Comparison of ENCODE assay signal across 16 cellular contexts in genomic region chr9:113988951-113989780, GRCh38.
DNase-seq lines count a peak whose midpoint lies in the region; ATAC-seq, FAIRE-seq and TF ChIP-seq lines count a peak whose summit lies in the region.
"Had no signal": no experiment of that assay in that cellular context is flagged by ENCODE, and none has a peak within 500 bp of the region (broad histone marks: within the 10 kb centered on the region; RNA-seq: fewer than 3 reads in every experiment).

No MANE protein-coding gene starts in this region.

- no peak for FAIRE-seq in kidney (lab: Jason Lieb, UNC)
- FAIRE-seq: D721Med had no signal

- no peak for TF ChIP-seq POLR2A in gastrocnemius medialis (IDR thresholded peaks at IDR 0.05)

- TF ChIP-seq CTCF in coronary artery (IDR thresholded peaks at IDR 0.05) (no peak), kidney (IDR thresholded peaks at IDR 0.05; ENCODE audit: borderline replicate concordance, extremely low read depth, insufficient read depth) (no peak), gastrocnemius medialis (IDR thresholded peaks at IDR 0.05 in 4 of 5, conservative IDR thresholded peaks at IDR 0.05 in 1 of 5) (no peak), mesothelial cell of epicardium (IDR thresholded peaks at IDR 0.05; ENCODE audit: unreplicated experiment) (no peak)

- peaks cover 26% of the 10 kb centered on the region for H3K36me3 Mint-ChIP-seq in mesothelial cell of epicardium
- no peaks in the 10 kb centered on the region for H3K36me3 Mint-ChIP-seq in activated T-helper 17 cell treated with anti-CD3 and anti-CD28 coated beads, Interleukin-2, amount 50 U/mL, for 72 hours (ENCODE audit: low read depth)

- H3K27me3 Mint-ChIP-seq in mesothelial cell of epicardium (ENCODE audit: low read depth): no peaks in the 10 kb centered on the region
- peaks cover 3% of the 10 kb centered on the region for H3K27me3 Mint-ChIP-seq in activated T-helper 17 cell treated with anti-CD3 and anti-CD28 coated beads, Interleukin-2, amount 50 U/mL, for 72 hours

- H3K9me3 ChIP-seq in kidney (ENCODE audit: control insufficient read depth in 1 of 2, low read length in 2 of 2): no peaks in the 10 kb centered on the region
- no peaks in the 10 kb centered on the region for H3K9me3 ChIP-seq in gastrocnemius medialis

- H3K27me3 ChIP-seq in gastrocnemius medialis: no peaks in the 10 kb centered on the region

- H3K9ac ChIP-seq in kidney (ENCODE audit: low read length in 2 of 2): no peak overlapping the region

- no peaks in the 10 kb centered on the region for H3K4me1 Mint-ChIP-seq in mesothelial cell of epicardium
- H3K4me1 Mint-ChIP-seq in activated T-helper 17 cell treated with anti-CD3 and anti-CD28 coated beads, Interleukin-2, amount 50 U/mL, for 72 hours: no peaks in the 10 kb centered on the region

- no peak overlapping the region for H3K4me3 Mint-ChIP-seq in mesothelial cell of epicardium
- H3K4me3 Mint-ChIP-seq in activated T-helper 17 cell treated with anti-CD3 and anti-CD28 coated beads, Interleukin-2, amount 50 U/mL, for 72 hours: no peak overlapping the region
- H3K4me3 Mint-ChIP-seq: activated naive CD4-positive, alpha-beta T cell treated with anti-CD3 and anti-CD28 coated beads for 36 hours had no signal

- H3K4me1 ChIP-seq in kidney (ENCODE audit: control insufficient read depth in 1 of 2, insufficient read depth in 1 of 2, low read depth in 1 of 2, low read length in 2 of 2) (peaks cover 26 to 34% of the 10 kb centered on the region in 2 donors), gastrocnemius medialis (peaks cover 28 to 32% of the 10 kb centered on the region in 2 donors)

- H3K27ac ChIP-seq in coronary artery (peak overlapping the region; percentile 55 to 85), kidney (ENCODE audit: low read depth in 2 of 2, low read length in 2 of 2) (no peak overlapping the region), gastrocnemius medialis (peak overlapping the region; percentile 16 to 52 (median 33))
- H3K27ac ChIP-seq: PC-9 had no signal

- peak overlapping the region; percentile 29 for H3K4me3 ChIP-seq in coronary artery
- no peak overlapping the region for H3K4me3 ChIP-seq in kidney (ENCODE audit: low read length in 2 of 2)
- H3K4me3 ChIP-seq in gastrocnemius medialis: no peak overlapping the region
- H3K4me3 ChIP-seq: PC-9 had no signal

- intact Hi-C loops in kidney (cut with DNase I) (no loop called here), gastrocnemius medialis (cut with DNase I; ENCODE audit: low total_unique reads) (no loop called here)

- in situ Hi-C loops in gastrocnemius medialis (cut with MboI; ENCODE audit: low sequenced_read_pairs in 4 of 4): no loop called here

- H3K36me3 ChIP-seq in kidney (ENCODE audit: control insufficient read depth in 1 of 2, insufficient read depth in 2 of 2, low read length in 2 of 2) (peaks cover 23 to 35% of the 10 kb centered on the region in 2 donors), gastrocnemius medialis (no peaks in the 10 kb centered on the region)

- H3K9me3 Mint-ChIP-seq in mesothelial cell of epicardium: no peaks in the 10 kb centered on the region
- no peaks in the 10 kb centered on the region for H3K9me3 Mint-ChIP-seq in activated T-helper 17 cell treated with anti-CD3 and anti-CD28 coated beads, Interleukin-2, amount 50 U/mL, for 72 hours
- H3K9me3 Mint-ChIP-seq: activated naive CD4-positive, alpha-beta T cell treated with anti-CD3 and anti-CD28 coated beads for 36 hours had no signal

- peak; percentile 96 for DNase-seq in LHCN-M2 (ENCODE audit: low read depth)
- peak; percentile 94 for DNase-seq in coronary artery (ENCODE audit: low spot score)
- DNase-seq in kidney: peak; percentile 83
- peak; percentile 49 to 74 for DNase-seq in gastrocnemius medialis
- DNase-seq in mesothelial cell of epicardium (ENCODE audit: low spot score in 2 of 2, unreplicated experiment in 2 of 2): no peak
- no peak for DNase-seq in NCI-H524 (lab: John Stamatoyannopoulos, UW)
- DNase-seq in Kasumi-1 (lab: John Stamatoyannopoulos, UW): no peak
- DNase-seq: activated CD8-positive, alpha-beta memory T cell treated with anti-CD3 and anti-CD28 coated beads, Interleukin-2, amount 50 U/mL, for 48 hours; activated naive CD4-positive, alpha-beta T cell treated with anti-CD3 and anti-CD28 coated beads for 36 hours; AML-193; NCI-H1930; NCI-H524 treated with DMSO at 0.1 percent for 48 hours; PC-9; stimulated activated CD4-positive, alpha-beta T cell treated with anti-CD3 and anti-CD28 coated beads, Interleukin-2, amount 100 ng/mL, for 24 hours had no signal

- no peak overlapping the region for H3K27ac Mint-ChIP-seq in mesothelial cell of epicardium
- H3K27ac Mint-ChIP-seq in activated T-helper 17 cell treated with anti-CD3 and anti-CD28 coated beads, Interleukin-2, amount 50 U/mL, for 72 hours: no peak overlapping the region
- H3K27ac Mint-ChIP-seq: activated naive CD4-positive, alpha-beta T cell treated with anti-CD3 and anti-CD28 coated beads for 36 hours had no signal

- peak; percentile 32 to 46 for ATAC-seq in gastrocnemius medialis
- no peak for ATAC-seq in activated T-helper 17 cell treated with anti-CD3 and anti-CD28 coated beads, Interleukin-2, amount 50 U/mL, for 72 hours (replicated peaks)

Comparison
In these comparisons a context has a peak if more than half of its experiments do, and no peak if none do; other contexts are left out.
1. DNase-seq: peak in LHCN-M2 (single experiment), coronary artery (single experiment), kidney (single experiment) and gastrocnemius medialis (2 of 2); none in mesothelial cell of epicardium (0 of 2), NCI-H524 (0 of 2) and Kasumi-1 (0 of 2).
2. H3K27ac ChIP-seq: peak in coronary artery (2 of 2) and gastrocnemius medialis (4 of 4); none in kidney (0 of 2).